10 cellular contexts compared by ENCODE assay signal in the genomic region with DNA sequence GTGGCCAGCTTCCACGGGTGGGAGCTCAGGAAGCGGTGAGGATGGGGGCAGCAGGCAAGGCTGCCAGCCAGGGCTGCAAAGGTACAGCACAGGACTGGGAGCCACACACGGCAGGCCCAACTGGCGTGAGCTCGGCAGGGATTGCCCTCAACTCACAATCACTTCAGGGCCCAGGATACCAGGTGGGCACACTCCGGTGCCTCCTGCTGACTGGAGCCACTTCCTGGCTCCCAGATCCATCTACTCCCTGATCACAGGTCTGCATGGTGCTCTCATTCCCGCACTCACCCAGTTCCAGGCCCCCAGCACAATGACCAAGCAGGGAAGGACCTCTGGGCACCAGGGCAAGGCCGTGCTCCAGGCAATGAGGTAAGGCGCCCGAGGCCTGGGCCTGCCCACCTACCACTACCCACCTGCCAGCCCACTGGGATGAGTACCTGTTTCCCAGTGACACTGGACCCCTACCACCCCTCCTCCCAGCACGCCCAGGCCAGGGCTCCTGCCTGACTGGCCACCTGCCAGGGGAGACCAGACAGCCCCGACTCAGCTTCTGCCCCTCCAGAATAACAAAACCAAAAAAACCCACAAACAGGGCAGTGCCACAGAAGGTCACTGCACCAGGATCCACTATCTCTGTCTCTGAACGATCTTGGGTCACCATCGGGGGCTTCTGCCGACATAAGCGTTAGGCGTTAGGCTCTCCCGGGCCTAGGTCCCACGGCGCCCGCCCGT. TPM values are rescaled to one million over a fixed set of nuclear protein-coding genes. Genes with fewer than 3 reads are reported as not detected.
DNase-seq lines count a peak whose midpoint lies in the region; ATAC-seq and TF ChIP-seq lines count a peak whose summit lies in the region.
"Had no signal": no experiment of that assay in that cellular context is flagged by ENCODE, and none has a peak within 500 bp of the region (broad histone marks: within the 10 kb centered on the region; RNA-seq: fewer than 3 reads in every experiment).

No MANE protein-coding gene starts in this region.

- H3F3A ChIP-seq in PC-9 (ENCODE audit: insufficient read depth, low read depth): no peaks in the 10 kb centered on the region

- no TSS peak for BruUV-seq in PC-9 (replicated peaks; lab: Mats Ljungman, UMichigan)

- H3K9me3 Mint-ChIP-seq in activated naive CD4-positive, alpha-beta T cell treated with anti-CD3 and anti-CD28 coated beads for 36 hours: no peaks in the 10 kb centered on the region
- H3K9me3 Mint-ChIP-seq in endodermal cell: no peaks in the 10 kb centered on the region
- no peaks in the 10 kb centered on the region for H3K9me3 Mint-ChIP-seq in stimulated activated effector memory CD8-positive, alpha-beta T cell treated with anti-CD3 and anti-CD28 coated beads, Interleukin-12 subunit alpha, Interleukin-12 subunit beta, amount 100 ng/mL, for 72 hours
- H3K9me3 Mint-ChIP-seq in stimulated activated memory B cell treated with anti-CD40 and anti-IgM and Interleukin-4, amounts not matched to agents 10 μg/mL and 1 μg/mL and 100 μg/mL, for 72 hours: no peaks in the 10 kb centered on the region

- DNase-seq in activated naive CD4-positive, alpha-beta T cell treated with anti-CD3 and anti-CD28 coated beads for 36 hours: no peak
- no peak for DNase-seq in activated naive CD4-positive, alpha-beta T cell treated with anti-CD3 and anti-CD28 coated beads, Interleukin-2, amount 50 U/mL, for 16 hours
- DNase-seq in PC-9 (no peak), endodermal cell (no peak), NCI-H82 (lab: John Stamatoyannopoulos, UW) (no peak)
- DNase-seq in stimulated activated effector memory CD8-positive, alpha-beta T cell treated with anti-CD3 and anti-CD28 coated beads, Interleukin-12 subunit alpha, Interleukin-12 subunit beta, amount 100 ng/mL, for 72 hours (ENCODE audit: low spot score in 2 of 2): no peak
- no peak for DNase-seq in stimulated activated CD4-positive, alpha-beta T cell treated with anti-CD3 and anti-CD28 coated beads, Interleukin-2, amount 100 ng/mL, for 24 hours

- H3K9me2 ChIP-seq in PC-9 (ENCODE audit: insufficient read depth): no peaks in the 10 kb centered on the region

- H3K79me2 ChIP-seq in PC-9 (ENCODE audit: low read depth): peaks cover 27% of the 10 kb centered on the region
- H3K79me2 ChIP-seq: parathyroid adenoma had no signal

- H3K27ac ChIP-seq in PC-9 (no peak overlapping the region), endodermal cell (ENCODE audit: low read depth, low read length) (no peak overlapping the region)
- H3K27ac ChIP-seq: parathyroid adenoma, transverse colon had no signal

- H3K9ac ChIP-seq in endodermal cell (ENCODE audit: extremely low read depth, low read length, poor library complexity, severe bottlenecking): no peak overlapping the region
- H3K9ac ChIP-seq: parathyroid adenoma had no signal

- H3K36me3 ChIP-seq in PC-9 (ENCODE audit: low read depth) (no peaks in the 10 kb centered on the region), endodermal cell (ENCODE audit: control insufficient read depth, insufficient read depth, low read length) (no peaks in the 10 kb centered on the region)
- H3K36me3 ChIP-seq: transverse colon had no signal

- no peaks in the 10 kb centered on the region for H3K9me3 ChIP-seq in PC-9 (ENCODE audit: insufficient read depth, low read depth)
- no peaks in the 10 kb centered on the region for H3K9me3 ChIP-seq in endodermal cell (ENCODE audit: control insufficient read depth, low read length)
- H3K9me3 ChIP-seq: transverse colon had no signal

- H4K20me1 ChIP-seq in PC-9 (ENCODE audit: insufficient read depth): peaks cover 21% of the 10 kb centered on the region

- no peak for ATAC-seq in stimulated activated effector memory CD8-positive, alpha-beta T cell treated with anti-CD3 and anti-CD28 coated beads, Interleukin-12 subunit alpha, Interleukin-12 subunit beta, amount 100 ng/mL, for 72 hours
- no peak for ATAC-seq in stimulated activated memory B cell treated with anti-CD40 and anti-IgM and Interleukin-4, amounts not matched to agents 10 μg/mL and 1 μg/mL and 100 μg/mL, for 72 hours

- POLR2A ChIA-PET in PC-9 (lab: Charles Lee; ENCODE audit: unreplicated experiment): interaction anchor here (0.6 kb wide), 1 partner anchor 207 kb away, joined by 5 read pairs; no protein-coding TSS in a partner anchor

- peak overlapping the region; percentile 53 for H3K4me3 ChIP-seq in PC-9
- H3K4me3 ChIP-seq in endodermal cell (ENCODE audit: low read length): no peak overlapping the region

- intact Hi-C loops in activated naive CD4-positive, alpha-beta T cell treated with anti-CD3 and anti-CD28 coated beads for 36 hours (cut with micrococcal nuclease): loop anchor here (5.0 kb wide), 1 partner anchor 74 kb away; no protein-coding TSS in a partner anchor
- intact Hi-C loops in PC-9 (cut with micrococcal nuclease; ENCODE audit: unreplicated experiment): no loop called here

- H3K4me1 ChIP-seq in PC-9 (replicated peaks; ENCODE audit: insufficient read depth) (peaks cover 28% of the 10 kb centered on the region), endodermal cell (ENCODE audit: control insufficient read depth, insufficient read depth, low read length) (no peaks in the 10 kb centered on the region)

- peaks cover 12% of the 10 kb centered on the region for H3K27me3 Mint-ChIP-seq in activated naive CD4-positive, alpha-beta T cell treated with anti-CD3 and anti-CD28 coated beads for 36 hours (ENCODE audit: low read depth)
- peaks cover 20% of the 10 kb centered on the region for H3K27me3 Mint-ChIP-seq in endodermal cell (ENCODE audit: insufficient read depth)
- peaks cover 40% of the 10 kb centered on the region for H3K27me3 Mint-ChIP-seq in stimulated activated memory B cell treated with anti-CD40 and anti-IgM and Interleukin-4, amounts not matched to agents 10 μg/mL and 1 μg/mL and 100 μg/mL, for 72 hours

- H3K4me3 Mint-ChIP-seq in activated naive CD4-positive, alpha-beta T cell treated with anti-CD3 and anti-CD28 coated beads for 36 hours: peak overlapping the region; percentile 39
- H3K4me3 Mint-ChIP-seq in endodermal cell: peak overlapping the region; percentile 19
- peak overlapping the region; percentile 17 for H3K4me3 Mint-ChIP-seq in stimulated activated effector memory CD8-positive, alpha-beta T cell treated with anti-CD3 and anti-CD28 coated beads, Interleukin-12 subunit alpha, Interleukin-12 subunit beta, amount 100 ng/mL, for 72 hours
- no peak overlapping the region for H3K4me3 Mint-ChIP-seq in stimulated activated memory B cell treated with anti-CD40 and anti-IgM and Interleukin-4, amounts not matched to agents 10 μg/mL and 1 μg/mL and 100 μg/mL, for 72 hours

- H2AFZ ChIP-seq in PC-9: no peak overlapping the region
- H2AFZ ChIP-seq: parathyroid adenoma had no signal

- TF ChIP-seq CTCF in PC-9 (conservative IDR thresholded peaks at IDR 0.05) (no peak), endodermal cell (conservative IDR thresholded peaks at IDR 0.05) (no peak)

- CTCF ChIA-PET in activated naive CD4-positive, alpha-beta T cell treated with anti-CD3 and anti-CD28 coated beads for 36 hours (lab: Charles Lee): interaction anchor here (1.1 kb wide), 1 partner anchor 36 kb away, joined by 3 read pairs; no protein-coding TSS in a partner anchor
- CTCF ChIA-PET in PC-9 (lab: Charles Lee): no interaction called here

- no peaks in the 10 kb centered on the region for H3K36me3 Mint-ChIP-seq in activated naive CD4-positive, alpha-beta T cell treated with anti-CD3 and anti-CD28 coated beads for 36 hours (ENCODE audit: low read depth)
- no peaks in the 10 kb centered on the region for H3K36me3 Mint-ChIP-seq in endodermal cell (ENCODE audit: low read depth)
- H3K36me3 Mint-ChIP-seq in stimulated activated effector memory CD8-positive, alpha-beta T cell treated with anti-CD3 and anti-CD28 coated beads, Interleukin-12 subunit alpha, Interleukin-12 subunit beta, amount 100 ng/mL, for 72 hours: no peaks in the 10 kb centered on the region
- H3K36me3 Mint-ChIP-seq in stimulated activated memory B cell treated with anti-CD40 and anti-IgM and Interleukin-4, amounts not matched to agents 10 μg/mL and 1 μg/mL and 100 μg/mL, for 72 hours: no peaks in the 10 kb centered on the region

- 90 to 91% methylated on average over 14 to 22 of the region's 22 CpGs for WGBS in endodermal cell (ENCODE audit: insufficient coverage in 1 of 2, insufficient read length in 1 of 2), 2 experiments

- H3K4me1 Mint-ChIP-seq in activated naive CD4-positive, alpha-beta T cell treated with anti-CD3 and anti-CD28 coated beads for 36 hours (ENCODE audit: low read depth): peaks cover 15% of the 10 kb centered on the region
- H3K4me1 Mint-ChIP-seq in endodermal cell: no peaks in the 10 kb centered on the region
- peaks cover 11% of the 10 kb centered on the region for H3K4me1 Mint-ChIP-seq in stimulated activated effector memory CD8-positive, alpha-beta T cell treated with anti-CD3 and anti-CD28 coated beads, Interleukin-12 subunit alpha, Interleukin-12 subunit beta, amount 100 ng/mL, for 72 hours
- H3K4me1 Mint-ChIP-seq in stimulated activated memory B cell treated with anti-CD40 and anti-IgM and Interleukin-4, amounts not matched to agents 10 μg/mL and 1 μg/mL and 100 μg/mL, for 72 hours: peaks cover 28% of the 10 kb centered on the region

- peak overlapping the region; percentile 92 for H3K4me2 ChIP-seq in PC-9

- no peak overlapping the region for H3K27ac Mint-ChIP-seq in activated naive CD4-positive, alpha-beta T cell treated with anti-CD3 and anti-CD28 coated beads for 36 hours
- no peak overlapping the region for H3K27ac Mint-ChIP-seq in endodermal cell
- no peak overlapping the region for H3K27ac Mint-ChIP-seq in stimulated activated effector memory CD8-positive, alpha-beta T cell treated with anti-CD3 and anti-CD28 coated beads, Interleukin-12 subunit alpha, Interleukin-12 subunit beta, amount 100 ng/mL, for 72 hours
- H3K27ac Mint-ChIP-seq in stimulated activated memory B cell treated with anti-CD40 and anti-IgM and Interleukin-4, amounts not matched to agents 10 μg/mL and 1 μg/mL and 100 μg/mL, for 72 hours: no peak overlapping the region

- H3K27me3 ChIP-seq in PC-9 (ENCODE audit: insufficient read depth, low read depth) (no peaks in the 10 kb centered on the region), endodermal cell (ENCODE audit: control insufficient read depth, insufficient read depth, low read length, poor library complexity, severe bottlenecking) (peaks cover 16% of the 10 kb centered on the region)

RNA-seq across cellular contexts. Expression of a gene that starts 1.8 kb away (rescaled TPM):
- 1 to 10 TPM; 2.9 to 3.6 TPM for total RNA-seq in activated naive CD4-positive, alpha-beta T cell treated with anti-CD3 and anti-CD28 coated beads for 36 hours
- total RNA-seq in PC-9 (2021) (17.8 and 20.5 TPM in 2 replicates), endodermal cell (1 to 10 TPM; 6.4 TPM)
- 9.1 TPM for polyA plus RNA-seq in endodermal cell (2013, experiment 1 of 2)
- polyA plus RNA-seq in endodermal cell (2013, experiment 2 of 2): 5.2 TPM

RNA-seq across cellular contexts. Expression of a gene that starts 14.4 kb away (rescaled TPM):
- total RNA-seq in activated naive CD4-positive, alpha-beta T cell treated with anti-CD3 and anti-CD28 coated beads for 36 hours: 10 to 100 TPM; 12.0 to 15.8 TPM
- total RNA-seq in PC-9 (2021) (37.0 and 47.9 TPM in 2 replicates), endodermal cell (10 to 100 TPM; 43.4 to 59.5 TPM)
- polyA plus RNA-seq in endodermal cell (2013, experiment 1 of 2): 20.9 TPM
- 20.4 TPM for polyA plus RNA-seq in endodermal cell (2013, experiment 2 of 2)
